Comparison of ENCODE assay signal across 18 cellular contexts in genomic region chr19:11208526-11209471, GRCh38. TPM values are rescaled to one million over a fixed set of nuclear protein-coding genes. Genes with fewer than 3 reads are reported as not detected.
DNase-seq lines count a peak whose midpoint lies in the region; ATAC-seq and TF ChIP-seq lines count a peak whose summit lies in the region.
"Had no signal": no experiment of that assay in that cellular context is flagged by ENCODE, and none has a peak within 500 bp of the region (broad histone marks: within the 10 kb centered on the region; RNA-seq: fewer than 3 reads in every experiment).

No MANE protein-coding gene starts in this region.

- no peaks in the 10 kb centered on the region for H3K4me1 ChIP-seq in SJCRH30
- H3K4me1 ChIP-seq: pancreas had no signal

- no peak overlapping the region for H3K27ac Mint-ChIP-seq in natural killer cell
- H3K27ac Mint-ChIP-seq: activated CD4-positive, alpha-beta T cell treated with anti-CD3 and anti-CD28 coated beads, Interleukin-2, amount 10 ng/mL, durations not matched to agents 24 days and 14 days; activated T-cell treated with anti-CD3 and anti-CD28 coated beads, Interleukin-2, amount 50 U/mL, for 72 hours; CD8-positive, alpha-beta memory T cell had no signal

- DNase-seq in NCI-H82 (lab: John Stamatoyannopoulos, UW): peak; percentile 19
- DNase-seq in NCI-H82 treated with DMSO at 0.1 percent for 48 hours (lab: John Stamatoyannopoulos, UW; ENCODE audit: unreplicated experiment): no peak
- DNase-seq in SJCRH30: peak; percentile 44 to 45
- DNase-seq in natural killer cell: no peak
- DNase-seq in NCI-H226: no peak
- DNase-seq in stimulated activated naive CD4-positive, alpha-beta T cell treated with Interleukin-2 at 50 U/mL for 16 hours (lab: John Stamatoyannopoulos, UW): no peak
- DNase-seq: 8988T; activated CD4-positive, alpha-beta T cell treated with anti-CD3 and anti-CD28 coated beads, Interleukin-2, amount 10 ng/mL, durations not matched to agents 24 days and 14 days; activated T-cell treated with anti-CD3 and anti-CD28 coated beads, Interleukin-2, amount 50 U/mL, for 72 hours; amygdala; CD8-positive, alpha-beta memory T cell; GF-D8; stimulated activated naive CD8-positive, alpha-beta T cell treated with anti-CD3 and anti-CD28 coated beads, Interleukin-15, amount 100 ng/mL, for 72 hours; uterus had no signal

- peaks cover 8% of the 10 kb centered on the region; the same call in 1 of the 2 replicates for H3K36me3 ChIP-seq in SJCRH30
- H3K36me3 ChIP-seq: pancreas, uterus had no signal

- no peaks in the 10 kb centered on the region for H3K27me3 ChIP-seq in SJCRH30
- H3K27me3 ChIP-seq: pancreas, uterus had no signal

- peaks cover 0 to 6% of the 10 kb centered on the region in 2 donors for H3K4me1 Mint-ChIP-seq in natural killer cell
- H3K4me1 Mint-ChIP-seq: CD8-positive, alpha-beta memory T cell had no signal

- H3K9me3 ChIP-seq in SJCRH30 (replicated peaks): no peaks in the 10 kb centered on the region
- H3K9me3 ChIP-seq: pancreas, uterus had no signal

- H3K4me3 ChIP-seq in SJCRH30: no peak overlapping the region
- H3K4me3 ChIP-seq: pancreas, uterus had no signal

- H3K36me3 Mint-ChIP-seq in natural killer cell: no peaks in the 10 kb centered on the region
- H3K36me3 Mint-ChIP-seq: CD8-positive, alpha-beta memory T cell had no signal

- H3K27me3 Mint-ChIP-seq in natural killer cell (ENCODE audit: low read depth in 2 of 2): peaks cover 0 to 4% of the 10 kb centered on the region in 2 donors

- intact Hi-C loops in natural killer cell (cut with micrococcal nuclease): no loop called here

- TF ChIP-seq CTCF in natural killer cell (IDR thresholded peaks at IDR 0.05): no peak

- peak overlapping the region; percentile 38 for H3K4me3 Mint-ChIP-seq in natural killer cell
- H3K4me3 Mint-ChIP-seq: activated CD4-positive, alpha-beta T cell treated with anti-CD3 and anti-CD28 coated beads, Interleukin-2, amount 10 ng/mL, durations not matched to agents 24 days and 14 days; activated T-cell treated with anti-CD3 and anti-CD28 coated beads, Interleukin-2, amount 50 U/mL, for 72 hours; CD8-positive, alpha-beta memory T cell; stimulated activated naive CD8-positive, alpha-beta T cell treated with anti-CD3 and anti-CD28 coated beads, Interleukin-15, amount 100 ng/mL, for 72 hours had no signal

- no peaks in the 10 kb centered on the region for H3K9me3 Mint-ChIP-seq in natural killer cell
- H3K9me3 Mint-ChIP-seq: CD8-positive, alpha-beta memory T cell had no signal

- no peak for ATAC-seq in natural killer cell
- ATAC-seq: pancreas; stimulated activated naive CD8-positive, alpha-beta T cell treated with anti-CD3 and anti-CD28 coated beads, Interleukin-15, amount 100 ng/mL, for 72 hours had no signal

- H3K27ac ChIP-seq in SJCRH30: no peak overlapping the region
- H3K27ac ChIP-seq: pancreas had no signal

RNA-seq across cellular contexts. Expression of gene KANK2, which starts 11.5 kb away (rescaled TPM):
- total RNA-seq in SJCRH30 (2014; rRNA removed; shearing (Covaris generic)): 86.1 and 98.4 TPM in 2 replicates
- total RNA-seq in natural killer cell: 1 to 10 TPM in 1 of 3 donors, under 1 TPM in 2; 0.82 to 1.3 (median 0.85) TPM

RNA-seq across cellular contexts. Expression of gene ANGPTL8, which starts 30.6 kb away (rescaled TPM):
- total RNA-seq in SJCRH30 (2014; rRNA removed; shearing (Covaris generic)): not detected in 2 replicates
- not detected for total RNA-seq in natural killer cell
- total RNA-seq: activated CD4-positive, alpha-beta T cell treated with anti-CD3 and anti-CD28 coated beads, Interleukin-2, amount 10 ng/mL, durations not matched to agents 24 days and 14 days; activated T-cell treated with anti-CD3 and anti-CD28 coated beads, Interleukin-2, amount 50 U/mL, for 72 hours; CD8-positive, alpha-beta memory T cell; endothelial cell of umbilical vein; mononuclear cell; T-helper 2 cell treated with Interferon-gamma antibody and Interleukin-4, amounts not matched to agents 100 ng/mL and 5 ng/mL, for 36 hours had no signal

RNA-seq across cellular contexts. Expression of gene SPC24, which starts 53.2 kb away (rescaled TPM):
- 61.3 and 70.3 TPM in 2 replicates for total RNA-seq in SJCRH30 (2014; rRNA removed; shearing (Covaris generic))
- total RNA-seq in natural killer cell: 1 to 10 TPM; 1.7 to 6.1 (median 4.1) TPM

RNA-seq across cellular contexts. Expression of gene DOCK6, which starts 53.5 kb away (rescaled TPM):
- total RNA-seq in SJCRH30 (2014; rRNA removed; shearing (Covaris generic)): 15.2 and 18.3 TPM in 2 replicates
- total RNA-seq in natural killer cell: 1 to 10 TPM in 1 of 3 donors, under 1 TPM in 2; 0.82 to 2.3 (median 0.86) TPM

Comparison
In these comparisons a context has a peak if more than half of its experiments do, and no peak if none do; other contexts are left out.
1. DNase-seq: peak in NCI-H82 (single experiment) and SJCRH30 (2 of 2); none in NCI-H82 treated with DMSO at 0.1 percent for 48 hours (single experiment), natural killer cell (single experiment), NCI-H226 (single experiment) and stimulated activated naive CD4-positive, alpha-beta T cell treated with Interleukin-2 at 50 U/mL for 16 hours (single experiment).
2. RNA of gene KANK2, which starts 11.5 kb away (total RNA-seq): 86.1 to 98.4 TPM in SJCRH30; 0.82 to 1.3 TPM in natural killer cell; every median in the first group is over 10 times any median in the second.